ENCODE assay signal across 4 cellular contexts in genomic region chr2:15631883-15632282, GRCh38.
"Had no signal": no experiment of that assay in that cellular context is flagged by ENCODE, and none has a peak within 500 bp of the region (broad histone marks: within the 10 kb centered on the region; RNA-seq: fewer than 3 reads in every experiment).

No MANE protein-coding gene starts in this region.

- DNase-seq: H9, HCEC 1CT, IMR-90 had no signal

- H3K4me3 ChIP-seq: GM23338 had no signal

- H3K27ac Mint-ChIP-seq: GM23338 had no signal

- ATAC-seq: GM23338 had no signal

- H3K4me3 Mint-ChIP-seq: GM23338, H9 had no signal

- H3K9me3 Mint-ChIP-seq: GM23338, H9 had no signal
